ENCODE assay signal across 16 cellular contexts in genomic region chr17:82343560-82343959, GRCh38.
"Had no signal": no experiment of that assay in that cellular context is flagged by ENCODE, and none has a peak within 500 bp of the region (broad histone marks: within the 10 kb centered on the region; RNA-seq: fewer than 3 reads in every experiment).

No MANE protein-coding gene starts in this region.

- H3K36me3 ChIP-seq: breast epithelium, prostate gland, spleen, tibial nerve had no signal

- H3K27me3 ChIP-seq: breast epithelium had no signal

- H3K27ac ChIP-seq: breast epithelium, prostate gland, spleen, tibial nerve had no signal

- H3K9me3 ChIP-seq: breast epithelium, prostate gland had no signal

- DNase-seq: activated CD4-positive, alpha-beta memory T cell treated with anti-CD3 and anti-CD28 coated beads for 36 hours; activated CD4-positive, CD25-positive, alpha-beta regulatory T cell treated with anti-CD3 and anti-CD28 coated beads, Interleukin-2, amount 50 U/mL, for 72 hours; activated gamma-delta T cell treated with Interleukin-2 at 50 U/mL for 16 hours; activated T-cell treated with anti-CD3 and anti-CD28 coated beads, Interleukin-2, amount 50 U/mL, for 72 hours; aorta; foreskin melanocyte; head of caudate nucleus; left colon; spleen; stimulated activated CD4-positive, alpha-beta T cell treated with anti-CD3 and anti-CD28 coated beads, Interleukin-1b, Interleukin-23, amount 100 ng/mL, for 48 hours; T-helper 2 cell had no signal

- H3K4me3 ChIP-seq: breast epithelium, prostate gland, spleen, tibial nerve had no signal

- ATAC-seq: activated T-cell treated with anti-CD3 and anti-CD28 coated beads, Interleukin-2, amount 50 U/mL, for 72 hours; left colon; natural killer cell treated with Interleukin-12 subunit alpha and Interleukin-12 subunit beta and Interleukin-15 and Interleukin-18, amount 100 ng/mL, for 72 hours; sciatic nerve had no signal
